10 cellular contexts compared by ENCODE assay signal in the genomic region with DNA sequence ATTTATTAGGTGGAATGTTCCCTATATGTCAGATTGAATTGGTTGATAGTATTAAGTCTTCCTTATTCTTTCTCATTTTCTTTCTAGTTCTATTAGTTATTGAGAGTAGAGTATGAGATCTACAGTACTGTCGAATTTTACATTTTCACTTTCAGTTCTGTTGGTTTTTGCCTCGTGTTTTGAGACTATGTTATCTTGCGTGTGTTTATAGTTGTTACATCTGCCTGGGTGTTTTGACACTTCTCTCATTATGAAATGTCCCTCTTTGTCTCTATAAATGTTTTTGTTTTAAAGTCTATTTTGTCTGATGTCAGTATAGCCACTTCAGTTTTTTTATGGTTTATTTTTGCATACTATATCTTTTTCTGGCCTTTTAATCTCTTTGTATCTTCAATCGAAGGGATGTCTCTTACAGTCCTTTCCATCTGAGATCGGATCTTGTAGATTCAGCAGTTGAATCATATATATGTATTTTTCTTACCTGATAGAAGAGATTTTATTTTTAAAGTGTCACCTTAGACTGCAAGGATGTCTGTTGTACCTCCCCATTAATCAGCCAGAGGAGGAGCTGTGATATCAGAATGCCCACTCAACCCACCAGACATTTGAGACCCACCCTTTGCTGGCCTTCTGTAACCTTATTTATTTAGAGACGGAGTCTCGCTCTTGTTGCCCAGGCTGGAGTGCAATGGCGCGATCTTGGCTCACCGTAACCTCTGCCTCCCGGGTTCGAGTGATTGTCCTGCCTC. TPM values are rescaled to one million over a fixed set of nuclear protein-coding genes. Genes with fewer than 3 reads are reported as not detected.
DNase-seq lines count a peak whose midpoint lies in the region; ATAC-seq, FAIRE-seq and TF ChIP-seq lines count a peak whose summit lies in the region.
"Had no signal": no experiment of that assay in that cellular context is flagged by ENCODE, and none has a peak within 500 bp of the region (broad histone marks: within the 10 kb centered on the region; RNA-seq: fewer than 3 reads in every experiment).

No MANE protein-coding gene starts in this region.

- H3K27ac ChIP-seq in osteoblast (ENCODE audit: low read depth, low read length) (peak overlapping the region; percentile 1), body of pancreas (no peak overlapping the region)

- no peak for DNase-seq in GM12892 (ENCODE audit: insufficient read length)
- DNase-seq in amniotic epithelial cell (ENCODE audit: low read depth): peak; percentile 28
- DNase-seq in osteoblast (ENCODE audit: insufficient read length, low spot score, missing footprints): peak; percentile 73
- DNase-seq in KBM-7: no peak
- no peak for DNase-seq in body of pancreas
- DNase-seq: activated CD4-positive, alpha-beta T cell treated with anti-CD3 and anti-CD28 coated beads for 1 hour; NCI-H446; stimulated activated CD4-positive, alpha-beta T cell treated with anti-CD3 and anti-CD28 coated beads, Interleukin-2, amount 100 ng/mL, for 24 hours had no signal

- intact Hi-C loops in body of pancreas (cut with DNase I): no loop called here

- peak overlapping the region; percentile 67 for H3K4me2 ChIP-seq in osteoblast (ENCODE audit: insufficient read depth, low read length)

- TF ChIP-seq POLR2A in GM12892 (IDR thresholded peaks at IDR 0.05; ENCODE audit: low read depth, low read length): no peak
- TF ChIP-seq POLR2A in body of pancreas (IDR thresholded peaks at IDR 0.05): no peak

- H4K20me1 ChIP-seq in osteoblast (ENCODE audit: insufficient read depth, low read length): peaks cover 30% of the 10 kb centered on the region

- H3K4me1 ChIP-seq in osteoblast (ENCODE audit: insufficient read depth, low read length) (no peaks in the 10 kb centered on the region), body of pancreas (no peaks in the 10 kb centered on the region)

- no peaks in the 10 kb centered on the region for H3K27me3 ChIP-seq in osteoblast (ENCODE audit: insufficient read depth, low read length)
- H3K27me3 ChIP-seq in body of pancreas: no peaks in the 10 kb centered on the region

- H3K79me2 ChIP-seq in osteoblast (ENCODE audit: insufficient read depth, low read length): peaks cover 89% of the 10 kb centered on the region

- peak; percentile 50 for ATAC-seq in HG02973 (IDR thresholded peaks at IDR 0.05; ENCODE audit: unreplicated experiment)
- no peak for ATAC-seq in body of pancreas
- ATAC-seq in GM21447 (IDR thresholded peaks at IDR 0.05; ENCODE audit: unreplicated experiment): no peak

- H3K4me3 ChIP-seq in osteoblast (ENCODE audit: insufficient read depth, low read length) (peak overlapping the region; percentile 27), body of pancreas (no peak overlapping the region)

- TF ChIP-seq CTCF in osteoblast (IDR thresholded peaks at IDR 0.05; ENCODE audit: extremely low read depth, low read depth, low read length) (no peak), body of pancreas (IDR thresholded peaks at IDR 0.05) (no peak)

- in situ Hi-C loops in KBM-7 (cut with MboI; ENCODE audit: low pct_unique_long_range_greater_than_20kb, low sequenced_read_pairs): no loop called here

- H3K36me3 ChIP-seq in osteoblast (ENCODE audit: insufficient read depth, low read length): peaks cover 3% of the 10 kb centered on the region
- no peaks in the 10 kb centered on the region for H3K36me3 ChIP-seq in body of pancreas (replicated peaks in 1 of 2; ENCODE audit: insufficient read depth in 1 of 2, low read depth in 2 of 2)

- WGBS in body of pancreas, 2 donors: 73 to 78% methylated on average over 11 to 12 of the region's 12 CpGs

- H3K9me3 ChIP-seq in osteoblast (ENCODE audit: low read depth, low read length) (no peaks in the 10 kb centered on the region), body of pancreas (no peaks in the 10 kb centered on the region)

- peak; percentile 89 for FAIRE-seq in GM12892 (lab: Jason Lieb, UNC)

- H2AFZ ChIP-seq in osteoblast (ENCODE audit: low read length): no peak overlapping the region

RNA-seq across cellular contexts. Expression of a gene that starts 20.7 kb away (rescaled TPM):
- polyA plus RNA-seq in GM12892 (2012; ENCODE audit: missing spikeins): 41.5 TPM
- total RNA-seq in osteoblast (38.0 and 46.3 TPM in 2 replicates), body of pancreas (10 to 100 TPM; 41.0 to 65.9 TPM)

RNA-seq across cellular contexts. Expression of a gene that starts 34.0 kb away (rescaled TPM):
- polyA plus RNA-seq in GM12892 (2012; ENCODE audit: missing spikeins): 15.8 TPM
- total RNA-seq in osteoblast: 11.9 and 15.0 TPM in 2 replicates
- total RNA-seq in body of pancreas: 10 to 100 TPM; 78.1 to 93.6 TPM

RNA-seq across cellular contexts. Expression of a gene that starts 49.2 kb away (rescaled TPM):
- polyA plus RNA-seq in GM12892 (2012; ENCODE audit: missing spikeins): 26.2 TPM
- 10.5 and 14.1 TPM in 2 replicates for total RNA-seq in osteoblast
- total RNA-seq in body of pancreas: 1 to 10 TPM; 6.6 to 8.8 TPM

Comparison
In these comparisons a context has a peak if more than half of its experiments do, and no peak if none do; other contexts are left out.
1. DNase-seq: peak in amniotic epithelial cell (single experiment) and osteoblast (single experiment); none in GM12892 (single experiment), KBM-7 (single experiment) and body of pancreas (0 of 4).